15 cellular contexts compared by ENCODE assay signal in genomic region chr10:131431541-131431940, GRCh38.
DNase-seq lines count a peak whose midpoint lies in the region; ATAC-seq and TF ChIP-seq lines count a peak whose summit lies in the region.
"Had no signal": no experiment of that assay in that cellular context is flagged by ENCODE, and none has a peak within 500 bp of the region (broad histone marks: within the 10 kb centered on the region; RNA-seq: fewer than 3 reads in every experiment).

No MANE protein-coding gene starts in this region.

- H3K27ac Mint-ChIP-seq in activated CD8-positive, alpha-beta T cell treated with anti-CD3 and anti-CD28 coated beads, Interleukin-2, amount 10 ng/mL, durations not matched to agents 7 days and 5 days: no peak overlapping the region
- H3K27ac Mint-ChIP-seq: CD4-positive, CD25-positive, alpha-beta regulatory T cell had no signal

- no peak for ATAC-seq in SK-N-SH treated with all-trans-retinoic acid at 6 μM for 48 hours
- ATAC-seq in HG02970 (IDR thresholded peaks at IDR 0.05; ENCODE audit: low FRiP score, unreplicated experiment): no peak
- ATAC-seq in activated CD8-positive, alpha-beta T cell treated with anti-CD3 and anti-CD28 coated beads, Interleukin-2, amount 10 ng/mL, durations not matched to agents 7 days and 5 days: no peak
- ATAC-seq: K562 had no signal

- no peaks in the 10 kb centered on the region for H3K36me3 Mint-ChIP-seq in activated CD8-positive, alpha-beta T cell treated with anti-CD3 and anti-CD28 coated beads, Interleukin-2, amount 10 ng/mL, durations not matched to agents 7 days and 5 days (ENCODE audit: low read depth)
- H3K36me3 Mint-ChIP-seq: CD4-positive, CD25-positive, alpha-beta regulatory T cell had no signal

- peak; percentile 59 for DNase-seq in SK-N-SH
- peak; percentile 54 for DNase-seq in NCI-H1105 (lab: John Stamatoyannopoulos, UW)
- DNase-seq in NCI-H345 treated with DMSO at 0.1 percent for 48 hours (lab: John Stamatoyannopoulos, UW; ENCODE audit: unreplicated experiment): peak; percentile 82
- peak; percentile 34 for DNase-seq in posterior vena cava (ENCODE audit: low spot score)
- DNase-seq in activated CD8-positive, alpha-beta T cell treated with anti-CD3 and anti-CD28 coated beads, Interleukin-2, amount 10 ng/mL, durations not matched to agents 7 days and 5 days: no peak
- DNase-seq in erythroblast (lab: John Stamatoyannopoulos, UW): no peak
- DNase-seq: ACHN; Calu3; CD4-positive, CD25-positive, alpha-beta regulatory T cell; GF-D8; NCI-H187 treated with DMSO at 0.1 percent for 48 hours; NCI-H446 had no signal

- H3K4me3 Mint-ChIP-seq in activated CD8-positive, alpha-beta T cell treated with anti-CD3 and anti-CD28 coated beads, Interleukin-2, amount 10 ng/mL, durations not matched to agents 7 days and 5 days: no peak overlapping the region
- H3K4me3 Mint-ChIP-seq: CD4-positive, CD25-positive, alpha-beta regulatory T cell had no signal

- peaks cover 0 to 28% of the 10 kb centered on the region in 2 experiments; a peak in 2 of 4 replicates for H3K4me1 ChIP-seq in SK-N-SH (ENCODE audit: control insufficient read depth in 1 of 2, insufficient read depth in 2 of 2, low read depth in 1 of 2, low read length in 1 of 2)

- H3K9me3 Mint-ChIP-seq in activated CD8-positive, alpha-beta T cell treated with anti-CD3 and anti-CD28 coated beads, Interleukin-2, amount 10 ng/mL, durations not matched to agents 7 days and 5 days (ENCODE audit: insufficient read depth): no peaks in the 10 kb centered on the region
- H3K9me3 Mint-ChIP-seq: CD4-positive, CD25-positive, alpha-beta regulatory T cell had no signal

- TF ChIP-seq CTCF in SK-N-SH (IDR thresholded peaks at IDR 0.05): no peak

- TF ChIP-seq EP300 in SK-N-SH (IDR thresholded peaks at IDR 0.05; ENCODE audit: borderline replicate concordance in 1 of 2, low read depth in 1 of 2, low read length in 1 of 2): no peak

- H4K20me1 ChIP-seq in SK-N-SH (ENCODE audit: insufficient read depth): no peaks in the 10 kb centered on the region

- TF ChIP-seq RAD21 in SK-N-SH (IDR thresholded peaks at IDR 0.05; ENCODE audit: low read length): no peak

- H3K9ac ChIP-seq in SK-N-SH: no peak overlapping the region

- intact Hi-C loops in posterior vena cava (cut with DNase I): no loop called here

- WGBS in SK-N-SH (ENCODE audit: low lambda C conversion rate): 36% methylated on average over 8 of the region's 8 CpGs

- H3K79me2 ChIP-seq in SK-N-SH (ENCODE audit: insufficient read depth): no peaks in the 10 kb centered on the region

- no peak overlapping the region for H3K4me3 ChIP-seq in SK-N-SH (ENCODE audit: low read depth in 2 of 2, low read length in 1 of 2)
- H3K4me3 ChIP-seq: K562 had no signal

- no peak overlapping the region for H3K4me2 ChIP-seq in SK-N-SH

- H3K27me3 Mint-ChIP-seq in activated CD8-positive, alpha-beta T cell treated with anti-CD3 and anti-CD28 coated beads, Interleukin-2, amount 10 ng/mL, durations not matched to agents 7 days and 5 days (ENCODE audit: low read depth): no peaks in the 10 kb centered on the region

- H3K36me3 ChIP-seq in SK-N-SH (replicated peaks in 1 of 2; ENCODE audit: control insufficient read depth in 1 of 2, insufficient read depth in 2 of 2, low read length in 1 of 2): no peaks in the 10 kb centered on the region

- no peak for TF ChIP-seq POLR2A in erythroblast (IDR thresholded peaks at IDR 0.05; ENCODE audit: low read length)

- CTCF ChIA-PET in SK-N-SH (lab: Yijun Ruan, JAX): interaction anchor here (2.8 to 7.7 kb wide), 2 partner anchors 9 to 22 kb away, joined by 9 to 52 read pairs; no protein-coding TSS in a partner anchor
- CTCF ChIA-PET in activated CD8-positive, alpha-beta T cell treated with anti-CD3 and anti-CD28 coated beads, Interleukin-2, amount 10 ng/mL, durations not matched to agents 7 days and 5 days (lab: Charles Lee): no interaction called here

- H3K4me1 Mint-ChIP-seq in activated CD8-positive, alpha-beta T cell treated with anti-CD3 and anti-CD28 coated beads, Interleukin-2, amount 10 ng/mL, durations not matched to agents 7 days and 5 days (ENCODE audit: low read depth): no peaks in the 10 kb centered on the region
- H3K4me1 Mint-ChIP-seq: CD4-positive, CD25-positive, alpha-beta regulatory T cell had no signal

- POLR2A ChIA-PET in SK-N-SH (lab: Yijun Ruan, JAX): no interaction called here
- POLR2A ChIA-PET in activated CD8-positive, alpha-beta T cell treated with anti-CD3 and anti-CD28 coated beads, Interleukin-2, amount 10 ng/mL, durations not matched to agents 7 days and 5 days (lab: Charles Lee): no interaction called here

- no peaks in the 10 kb centered on the region for H3K9me2 ChIP-seq in SK-N-SH

- H3F3A ChIP-seq in SK-N-SH (replicated peaks; ENCODE audit: insufficient read depth): no peaks in the 10 kb centered on the region

- no peak overlapping the region for H2AFZ ChIP-seq in SK-N-SH (ENCODE audit: low read depth)

- no peaks in the 10 kb centered on the region for H3K9me3 ChIP-seq in SK-N-SH

- H3K27me3 ChIP-seq in SK-N-SH (ENCODE audit: insufficient read depth): no peaks in the 10 kb centered on the region

- H3K27ac ChIP-seq in SK-N-SH (ENCODE audit: low read depth in 2 of 2, low read length in 1 of 2): no peak overlapping the region

TF ChIP-seq in SK-N-SH, 30 proteins besides CTCF, POLR2A, EP300 and RAD21 (continues in another document):
- TF ChIP-seq MXI1 (IDR thresholded peaks at IDR 0.05; ENCODE audit: low read depth, low read length): no peak
- TF ChIP-seq USF2 (IDR thresholded peaks at IDR 0.05; ENCODE audit: borderline replicate concordance, low read depth, low read length): no peak
- TF ChIP-seq YY1 (IDR thresholded peaks at IDR 0.05; ENCODE audit: low read depth): no peak
- TF ChIP-seq FOXJ3 (CRISPR knock-in tag; IDR thresholded peaks at IDR 0.05): no peak
- no peak for TF ChIP-seq GABPA (IDR thresholded peaks at IDR 0.05; ENCODE audit: low read depth)
- no peak for TF ChIP-seq ZBTB33 (IDR thresholded peaks at IDR 0.05; ENCODE audit: borderline replicate concordance, low read depth)
- TF ChIP-seq, protein P1, sequence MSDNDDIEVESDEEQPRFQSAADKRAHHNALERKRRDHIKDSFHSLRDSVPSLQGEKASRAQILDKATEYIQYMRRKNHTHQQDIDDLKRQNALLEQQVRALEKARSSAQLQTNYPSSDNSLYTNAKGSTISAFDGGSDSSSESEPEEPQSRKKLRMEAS (IDR thresholded peaks at IDR 0.05; ENCODE audit: low read depth): no peak

TF ChIP-seq in SK-N-SH treated with all-trans-retinoic acid at 6 μM for 48 hours, 23 proteins besides CTCF, POLR2A, EP300 and RAD21:
- TF ChIP-seq TCF4 (CRISPR knock-in tag; IDR thresholded peaks at IDR 0.05; ENCODE audit: borderline replicate concordance): no peak
- TF ChIP-seq GLIS3 (CRISPR knock-in tag; IDR thresholded peaks at IDR 0.05): no peak
- TF ChIP-seq, protein P2, sequence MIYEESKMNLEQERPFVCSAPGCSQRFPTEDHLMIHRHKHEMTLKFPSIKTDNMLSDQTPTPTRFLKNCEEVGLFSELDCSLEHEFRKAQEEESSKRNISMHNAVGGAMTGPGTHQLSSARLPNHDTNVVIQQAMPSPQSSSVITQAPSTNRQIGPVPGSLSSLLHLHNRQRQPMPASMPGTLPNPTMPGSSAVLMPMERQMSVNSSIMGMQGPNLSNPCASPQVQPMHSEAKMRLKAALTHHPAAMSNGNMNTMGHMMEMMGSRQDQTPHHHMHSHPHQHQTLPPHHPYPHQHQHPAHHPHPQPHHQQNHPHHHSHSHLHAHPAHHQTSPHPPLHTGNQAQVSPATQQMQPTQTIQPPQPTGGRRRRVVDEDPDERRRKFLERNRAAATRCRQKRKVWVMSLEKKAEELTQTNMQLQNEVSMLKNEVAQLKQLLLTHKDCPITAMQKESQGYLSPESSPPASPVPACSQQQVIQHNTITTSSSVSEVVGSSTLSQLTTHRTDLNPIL (CRISPR knock-in tag; IDR thresholded peaks at IDR 0.05; ENCODE audit: low read depth): no peak
- TF ChIP-seq TOX (CRISPR knock-in tag; IDR thresholded peaks at IDR 0.05; ENCODE audit: borderline replicate concordance): no peak
- TF ChIP-seq SNAI2 (CRISPR knock-in tag; IDR thresholded peaks at IDR 0.05): no peak
- TF ChIP-seq, protein P3, sequence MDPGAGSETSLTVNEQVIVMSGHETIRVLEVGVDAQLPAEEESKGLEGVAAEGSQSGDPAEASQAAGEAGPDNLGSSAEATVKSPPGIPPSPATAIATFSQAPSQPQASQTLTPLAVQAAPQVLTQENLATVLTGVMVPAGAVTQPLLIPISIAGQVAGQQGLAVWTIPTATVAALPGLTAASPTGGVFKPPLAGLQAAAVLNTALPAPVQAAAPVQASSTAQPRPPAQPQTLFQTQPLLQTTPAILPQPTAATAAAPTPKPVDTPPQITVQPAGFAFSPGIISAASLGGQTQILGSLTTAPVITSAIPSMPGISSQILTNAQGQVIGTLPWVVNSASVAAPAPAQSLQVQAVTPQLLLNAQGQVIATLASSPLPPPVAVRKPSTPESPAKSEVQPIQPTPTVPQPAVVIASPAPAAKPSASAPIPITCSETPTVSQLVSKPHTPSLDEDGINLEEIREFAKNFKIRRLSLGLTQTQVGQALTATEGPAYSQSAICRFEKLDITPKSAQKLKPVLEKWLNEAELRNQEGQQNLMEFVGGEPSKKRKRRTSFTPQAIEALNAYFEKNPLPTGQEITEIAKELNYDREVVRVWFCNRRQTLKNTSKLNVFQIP (CRISPR knock-in tag; IDR thresholded peaks at IDR 0.05; ENCODE audit: borderline replicate concordance, low read depth): no peak
- no peak for TF ChIP-seq RARB (CRISPR knock-in tag; IDR thresholded peaks at IDR 0.05)
- TF ChIP-seq ARNTL (CRISPR knock-in tag; IDR thresholded peaks at IDR 0.05; ENCODE audit: borderline replicate concordance, low read depth): no peak

Comparison
In these comparisons a context has a peak if more than half of its experiments do, and no peak if none do; other contexts are left out.
1. DNase-seq: peak in SK-N-SH (single experiment), NCI-H1105 (single experiment), NCI-H345 treated with DMSO at 0.1 percent for 48 hours (single experiment) and posterior vena cava (single experiment); none in activated CD8-positive, alpha-beta T cell treated with anti-CD3 and anti-CD28 coated beads, Interleukin-2, amount 10 ng/mL, durations not matched to agents 7 days and 5 days (single experiment) and erythroblast (0 of 2).